Comparison of ENCODE assay signal across 30 cellular contexts in genomic region chr11:72662036-72662435, GRCh38.
"Had no signal": no experiment of that assay in that cellular context is flagged by ENCODE, and none has a peak within 500 bp of the region (broad histone marks: within the 10 kb centered on the region; RNA-seq: fewer than 3 reads in every experiment).

No MANE protein-coding gene starts in this region.

- H3K4me3 Mint-ChIP-seq: activated CD4-positive, alpha-beta T cell treated with anti-CD3 and anti-CD28 coated beads, Interleukin-2, amount 10 ng/mL, durations not matched to agents 24 days and 14 days; activated CD8-positive, alpha-beta T cell treated with anti-CD3 and anti-CD28 coated beads for 36 hours; activated naive CD4-positive, alpha-beta T cell treated with anti-CD3 and anti-CD28 coated beads for 36 hours had no signal

- H3K27ac ChIP-seq: adrenal gland, body of pancreas, PC-9 had no signal

- H2AFZ ChIP-seq: PC-9 had no signal

- DNase-seq: activated CD4-positive, alpha-beta T cell treated with anti-CD3 and anti-CD28 coated beads, Interleukin-2, amount 10 ng/mL, durations not matched to agents 24 days and 14 days; activated CD4-positive, alpha-beta T cell treated with anti-CD3 and anti-CD28 coated beads, Interleukin-2, amount 50 U/mL, for 4 hours; activated CD8-positive, alpha-beta T cell treated with anti-CD3 and anti-CD28 coated beads for 36 hours; activated gamma-delta T cell treated with Interleukin-2 at 50 U/mL for 16 hours; activated naive CD4-positive, alpha-beta T cell treated with anti-CD3 and anti-CD28 coated beads for 36 hours; activated T-cell treated with anti-CD3 and anti-CD28 coated beads, Interleukin-2, amount 50 U/mL, for 1 hour; adrenal gland; body of pancreas; caudate nucleus; cerebellar nuclear complex; Kasumi-1; KG1; MG63; NCI-H1048; NCI-H1105 treated with DMSO at 0.1 percent for 48 hours; NCI-H146; NCI-H187; NCI-H2029 treated with DMSO at 0.1 percent for 48 hours; NCI-H2171 treated with DMSO at 0.1 percent for 48 hours; NCI-H2227 treated with DMSO at 0.1 percent for 48 hours; NCI-H446; NCI-H510A treated with DMSO at 0.1 percent for 48 hours; NCI-H526 treated with DMSO at 0.1 percent for 48 hours; NCI-H82; NK-92 treated with Interleukin-12 subunit alpha and Interleukin-12 subunit beta, amount 100 ng/mL, for 24 hours; PC-9; Right ventricle myocardium superior; T1000 had no signal

- H3K4me3 ChIP-seq: adrenal gland, body of pancreas, MG63, PC-9 had no signal

- H3K4me1 Mint-ChIP-seq: activated CD4-positive, alpha-beta T cell treated with anti-CD3 and anti-CD28 coated beads, Interleukin-2, amount 10 ng/mL, durations not matched to agents 24 days and 14 days had no signal

- H3K27ac Mint-ChIP-seq: activated CD4-positive, alpha-beta T cell treated with anti-CD3 and anti-CD28 coated beads, Interleukin-2, amount 10 ng/mL, durations not matched to agents 24 days and 14 days; activated CD8-positive, alpha-beta T cell treated with anti-CD3 and anti-CD28 coated beads for 36 hours; activated naive CD4-positive, alpha-beta T cell treated with anti-CD3 and anti-CD28 coated beads for 36 hours; activated naive CD4-positive, alpha-beta T cell treated with anti-CD3 and anti-CD28 coated beads, Interleukin-2, amount 50 U/mL, for 72 hours; activated T-helper 2 cell treated with anti-CD3 and anti-CD28 coated beads, Interferon-gamma antibody, Interleukin-2, Interleukin-4, amounts not matched to agents 10 μg/mL and 5 μg/mL and 100 μg/mL, durations not matched to agents 14 hours and 24 hours and 36 hours had no signal

- H3K36me3 ChIP-seq: adrenal gland, MG63 had no signal

- H3K4me1 ChIP-seq: adrenal gland, body of pancreas had no signal

- ATAC-seq: activated CD8-positive, alpha-beta T cell treated with anti-CD3 and anti-CD28 coated beads for 36 hours; activated naive CD4-positive, alpha-beta T cell treated with anti-CD3 and anti-CD28 coated beads, Interleukin-2, amount 50 U/mL, for 72 hours; body of pancreas had no signal

- H3K9me3 ChIP-seq: adrenal gland, body of pancreas, MG63 had no signal

- H3K9me3 Mint-ChIP-seq: activated CD4-positive, alpha-beta T cell treated with anti-CD3 and anti-CD28 coated beads, Interleukin-2, amount 10 ng/mL, durations not matched to agents 24 days and 14 days had no signal

- H3K27me3 ChIP-seq: adrenal gland, body of pancreas, MG63 had no signal

- H3K4me2 ChIP-seq: PC-9 had no signal
